ENCODE assay signal across 24 cellular contexts in the genomic region with DNA sequence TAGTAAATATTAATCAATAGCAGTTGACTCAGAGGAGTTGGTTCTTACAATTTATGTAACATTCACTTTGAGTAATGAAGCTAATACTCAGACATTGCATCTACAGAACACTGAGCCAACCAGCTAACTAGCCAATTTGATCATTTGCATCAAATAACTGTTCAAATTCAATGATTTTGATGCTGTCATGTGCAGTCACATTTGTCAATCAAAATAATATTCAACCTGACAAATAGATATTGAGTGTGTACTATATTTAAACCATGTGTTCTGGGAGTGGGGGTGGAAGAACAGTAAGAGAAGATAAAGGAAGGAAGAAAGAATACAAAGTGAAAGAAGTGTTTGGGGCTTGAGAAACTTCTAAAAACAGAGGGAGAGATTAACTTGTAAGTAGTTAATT.
"Had no signal": no experiment of that assay in that cellular context is flagged by ENCODE, and none has a peak within 500 bp of the region (broad histone marks: within the 10 kb centered on the region; RNA-seq: fewer than 3 reads in every experiment).

No MANE protein-coding gene starts in this region.

- H3K9me3 Mint-ChIP-seq: effector memory CD8-positive, alpha-beta T cell; endodermal cell had no signal

- H3K9me3 ChIP-seq: colonic mucosa, esophagus muscularis mucosa, esophagus squamous epithelium, gastrocnemius medialis, gastroesophageal sphincter, heart left ventricle had no signal

- H3K27ac Mint-ChIP-seq: dendritic cell treated with granulocyte-macrophage colony-stimulating factor and Interleukin-4, amounts not matched to agents 40 ng/mL and 50 ng/mL, for 4 days; effector memory CD8-positive, alpha-beta T cell; endodermal cell had no signal

- H3K27me3 ChIP-seq: colonic mucosa, dorsolateral prefrontal cortex, esophagus muscularis mucosa, esophagus squamous epithelium, foreskin keratinocyte, gastrocnemius medialis, gastroesophageal sphincter, heart left ventricle, heart right ventricle had no signal

- H3K36me3 ChIP-seq: colonic mucosa, esophagus muscularis mucosa, esophagus squamous epithelium, gastrocnemius medialis, gastroesophageal sphincter, heart left ventricle, heart right ventricle had no signal

- H3K27ac ChIP-seq: colonic mucosa, coronary artery, dorsolateral prefrontal cortex, epithelial cell of prostate, esophagus muscularis mucosa, esophagus squamous epithelium, foreskin keratinocyte, gastrocnemius medialis, gastroesophageal sphincter, heart left ventricle, heart right ventricle had no signal

- H3K4me1 ChIP-seq: colonic mucosa, esophagus muscularis mucosa, esophagus squamous epithelium, foreskin keratinocyte, gastrocnemius medialis, gastroesophageal sphincter, heart left ventricle, heart right ventricle had no signal

- H3K4me1 Mint-ChIP-seq: endodermal cell had no signal

- H3K4me3 ChIP-seq: colonic mucosa, coronary artery, dorsolateral prefrontal cortex, esophagus muscularis mucosa, esophagus squamous epithelium, gastrocnemius medialis, gastroesophageal sphincter, heart left ventricle, heart right ventricle had no signal

- DNase-seq: colonic mucosa; cortex of kidney; dermis blood vessel endothelial cell; dorsolateral prefrontal cortex; effector CD4-positive, alpha-beta T cell; effector CD8-positive, alpha-beta T cell; effector memory CD8-positive, alpha-beta T cell; endodermal cell; erythroblast; esophagus squamous epithelium; foreskin fibroblast; foreskin keratinocyte; foreskin melanocyte; gastrocnemius medialis; glutamatergic neuron; head of caudate nucleus; heart left ventricle; heart right ventricle had no signal

- H3K4me3 Mint-ChIP-seq: dendritic cell treated with granulocyte-macrophage colony-stimulating factor and Interleukin-4, amounts not matched to agents 40 ng/mL and 50 ng/mL, for 4 days; effector memory CD8-positive, alpha-beta T cell; endodermal cell had no signal

- H3K27me3 Mint-ChIP-seq: dendritic cell treated with granulocyte-macrophage colony-stimulating factor and Interleukin-4, amounts not matched to agents 40 ng/mL and 50 ng/mL, for 4 days had no signal

- ATAC-seq: effector memory CD8-positive, alpha-beta T cell; esophagus mucosa; foreskin keratinocyte; gastrocnemius medialis; gastroesophageal sphincter; heart left ventricle; heart right ventricle had no signal
